26 cellular contexts compared by ENCODE assay signal in the genomic region with DNA sequence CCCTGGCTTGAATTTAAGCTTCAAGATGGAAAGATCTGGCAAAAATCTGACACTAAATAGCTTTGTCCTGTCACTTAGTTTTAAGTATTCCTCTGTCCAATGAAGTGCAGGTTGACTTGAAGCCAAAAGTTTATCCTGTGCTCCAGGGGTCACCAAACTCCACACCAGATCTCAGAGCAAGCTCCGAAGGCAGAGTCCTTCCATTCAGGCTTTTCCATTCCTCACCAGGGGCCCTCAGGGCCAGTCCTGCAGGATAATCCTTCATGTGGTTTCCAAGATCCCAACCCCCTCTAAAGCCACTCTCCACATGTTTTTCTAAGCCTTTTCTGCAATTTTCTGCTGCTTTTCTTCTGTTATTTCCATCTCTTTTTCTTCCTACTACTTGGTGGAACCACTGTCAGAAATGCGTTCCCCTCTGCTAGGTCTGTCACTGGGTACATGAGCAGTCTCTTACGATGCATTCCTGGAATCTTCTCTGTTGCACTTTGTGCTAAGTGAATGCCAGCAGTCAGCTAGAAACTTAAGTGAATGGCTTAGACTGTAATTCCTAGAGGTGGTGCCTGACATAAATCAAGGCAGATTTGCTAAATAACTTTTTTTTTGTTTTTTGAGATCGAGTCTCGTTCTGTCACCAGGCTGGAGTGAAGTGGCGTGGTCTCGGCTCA.
DNase-seq lines count a peak whose midpoint lies in the region; ATAC-seq, FAIRE-seq and TF ChIP-seq lines count a peak whose summit lies in the region.
"Had no signal": no experiment of that assay in that cellular context is flagged by ENCODE, and none has a peak within 500 bp of the region (broad histone marks: within the 10 kb centered on the region; RNA-seq: fewer than 3 reads in every experiment).

No MANE protein-coding gene starts in this region.

- H3F3A ChIP-seq in neural progenitor cell (ENCODE audit: low read depth), result no peaks in the 10 kb centered on the region

- no peak for ATAC-seq in HG02973 (IDR thresholded peaks at IDR 0.05; ENCODE audit: unreplicated experiment)
- no peak for ATAC-seq in HG03196 (IDR thresholded peaks at IDR 0.05; ENCODE audit: unreplicated experiment)
- ATAC-seq: GM12878 had no signal

- H3K27ac ChIP-seq in neural progenitor cell, result no peak overlapping the region
- H3K27ac ChIP-seq: 22Rv1; BLaER1 treated with 17β-estradiol and CSF1 and Interleukin-3, amounts not matched to agents 10 nM and 100 nM; HL-60; KMS-11; SK-N-MC had no signal

- DNase-seq in DMS114 treated with DMSO at 0.1 percent for 48 hours (lab: John Stamatoyannopoulos, UW; ENCODE audit: unreplicated experiment), result peak; percentile 72
- DNase-seq in M059J (ENCODE audit: low read depth), result peak; percentile 38
- peak; percentile 73 for DNase-seq in islet precursor cell
- no peak for DNase-seq in neural progenitor cell (ENCODE audit: low spot score)
- DNase-seq in urothelium cell line (ENCODE audit: low spot score), result no peak
- no peak for DNase-seq in NCI-H128 (lab: John Stamatoyannopoulos, UW; ENCODE audit: unreplicated experiment)
- DNase-seq: CD4-positive, alpha-beta memory T cell; DMS53; EL; H7; HFFc6; NCI-H1105; NCI-H2081; NCI-H2171 treated with DMSO at 0.1 percent for 48 hours; NCI-H526; OCI-M1; SHP77; SW 1271 had no signal

- no peak overlapping the region for H3K27ac Mint-ChIP-seq in neural progenitor cell
- H3K27ac Mint-ChIP-seq: CD4-positive, alpha-beta memory T cell; HFFc6 had no signal

- no peak overlapping the region for H3K4me3 Mint-ChIP-seq in neural progenitor cell
- H3K4me3 Mint-ChIP-seq: CD4-positive, alpha-beta memory T cell; HFFc6 had no signal

- no peaks in the 10 kb centered on the region for H3K79me2 ChIP-seq in neural progenitor cell (ENCODE audit: low read depth)

- H3K27me3 ChIP-seq in neural progenitor cell, result no peaks in the 10 kb centered on the region

- FAIRE-seq in urothelium cell line (lab: Jason Lieb, UNC), result no peak
- FAIRE-seq: GM12878 had no signal

- H3K9me3 Mint-ChIP-seq in neural progenitor cell, result peaks cover 22% of the 10 kb centered on the region
- H3K9me3 Mint-ChIP-seq: HFFc6 had no signal

- no peaks in the 10 kb centered on the region for H4K20me1 ChIP-seq in neural progenitor cell (ENCODE audit: low read depth)
- H4K20me1 ChIP-seq: BLaER1 treated with 17β-estradiol and CSF1 and Interleukin-3, amounts not matched to agents 10 nM and 100 nM had no signal

- no peak overlapping the region for H3K4me3 ChIP-seq in neural progenitor cell
- H3K4me3 ChIP-seq: BLaER1 treated with 17β-estradiol and CSF1 and Interleukin-3, amounts not matched to agents 10 nM and 100 nM; GM12878; SK-N-MC had no signal

- no peaks in the 10 kb centered on the region for H3K36me3 ChIP-seq in neural progenitor cell
- H3K36me3 ChIP-seq: BLaER1 treated with 17β-estradiol and CSF1 and Interleukin-3, amounts not matched to agents 10 nM and 100 nM had no signal

- TF ChIP-seq CTCF in neural progenitor cell (IDR thresholded peaks at IDR 0.05), result no peak

- H2AFZ ChIP-seq in neural progenitor cell (replicated peaks), result peak overlapping the region; percentile 44

- peaks cover 7% of the 10 kb centered on the region for H3K4me1 Mint-ChIP-seq in neural progenitor cell
- H3K4me1 Mint-ChIP-seq: CD4-positive, alpha-beta memory T cell had no signal

- H3K9me3 ChIP-seq in neural progenitor cell (ENCODE audit: low read depth), result no peaks in the 10 kb centered on the region

- H3K4me1 ChIP-seq in neural progenitor cell, result peaks cover 16% of the 10 kb centered on the region

- H3K27me3 Mint-ChIP-seq in neural progenitor cell (ENCODE audit: insufficient read depth, low read depth), result peaks cover 6% of the 10 kb centered on the region
- H3K27me3 Mint-ChIP-seq: CD4-positive, alpha-beta memory T cell had no signal

- no peak overlapping the region for H3K4me2 ChIP-seq in neural progenitor cell
- H3K4me2 ChIP-seq: BLaER1 treated with 17β-estradiol and CSF1 and Interleukin-3, amounts not matched to agents 10 nM and 100 nM; KMS-11 had no signal

- no peak overlapping the region for H3K9ac ChIP-seq in neural progenitor cell
- H3K9ac ChIP-seq: BLaER1 treated with 17β-estradiol and CSF1 and Interleukin-3, amounts not matched to agents 10 nM and 100 nM; KMS-11 had no signal

- H3K36me3 Mint-ChIP-seq in neural progenitor cell, result peaks cover 3% of the 10 kb centered on the region
- H3K36me3 Mint-ChIP-seq: CD4-positive, alpha-beta memory T cell had no signal

Comparison
In these comparisons a context has a peak if more than half of its experiments do, and no peak if none do; other contexts are left out.
1. DNase-seq: peak in DMS114 treated with DMSO at 0.1 percent for 48 hours (single experiment), M059J (single experiment) and islet precursor cell (single experiment); none in neural progenitor cell (single experiment), urothelium cell line (single experiment) and NCI-H128 (single experiment).